ENCODE assay signal across 16 cellular contexts in genomic region chr2:234792566-234792965, GRCh38.
DNase-seq lines count a peak whose midpoint lies in the region; ATAC-seq and TF ChIP-seq lines count a peak whose summit lies in the region.
"Had no signal": no experiment of that assay in that cellular context is flagged by ENCODE, and none has a peak within 500 bp of the region (broad histone marks: within the 10 kb centered on the region; RNA-seq: fewer than 3 reads in every experiment).

No MANE protein-coding gene starts in this region.

- no peak for TF ChIP-seq CTCF in GM23338 (conservative IDR thresholded peaks at IDR 0.05; ENCODE audit: low read depth in 2 of 2)
- TF ChIP-seq CTCF in Calu3 (IDR thresholded peaks at IDR 0.05; ENCODE audit: unreplicated experiment): no peak
- no peak for TF ChIP-seq CTCF in natural killer cell (IDR thresholded peaks at IDR 0.05)

- H3K36me3 Mint-ChIP-seq in GM23338 (ENCODE audit: low read depth) (no peaks in the 10 kb centered on the region), Calu3 (ENCODE audit: insufficient read depth, unreplicated experiment) (no peaks in the 10 kb centered on the region), natural killer cell (no peaks in the 10 kb centered on the region)
- H3K36me3 Mint-ChIP-seq in naive thymus-derived CD8-positive, alpha-beta T cell: peaks cover 0 to 5% (median 0%) of the 10 kb centered on the region in 3 donors

- intact Hi-C loops in posterior cingulate gyrus (cut with DNase I): no loop called here
- intact Hi-C loops in Calu3 (cut with micrococcal nuclease; ENCODE audit: unreplicated experiment): no loop called here
- intact Hi-C loops in natural killer cell (cut with micrococcal nuclease): no loop called here

- no peaks in the 10 kb centered on the region; the same call in 1 of the 2 replicates for H4K20me1 ChIP-seq in GM23338 (replicated peaks; ENCODE audit: insufficient read depth)

- no TSS peak for BruUV-seq in Calu3 (replicated peaks; lab: Mats Ljungman, UMichigan)

- peak; percentile 81 for ATAC-seq in GM23338
- no peak for ATAC-seq in naive thymus-derived CD8-positive, alpha-beta T cell
- no peak for ATAC-seq in natural killer cell
- ATAC-seq: left cardiac atrium; stimulated activated naive CD8-positive, alpha-beta T cell treated with anti-CD3 and anti-CD28 coated beads, Interleukin-15, amount 100 ng/mL, for 72 hours had no signal

- peak overlapping the region; percentile 73 for H2AFZ ChIP-seq in GM23338

- H3K27ac Mint-ChIP-seq in GM23338 (no peak overlapping the region), Calu3 (ENCODE audit: unreplicated experiment) (no peak overlapping the region), natural killer cell (no peak overlapping the region)
- no peak overlapping the region for H3K27ac Mint-ChIP-seq in naive thymus-derived CD8-positive, alpha-beta T cell
- H3K27ac Mint-ChIP-seq: stimulated activated naive CD8-positive, alpha-beta T cell treated with anti-CD3 and anti-CD28 coated beads, Interleukin-15, amount 100 ng/mL, for 72 hours had no signal

- H3K27me3 Mint-ChIP-seq in GM23338 (ENCODE audit: insufficient read depth, low read depth, poor library complexity) (peaks cover 9% of the 10 kb centered on the region), Calu3 (ENCODE audit: unreplicated experiment) (peaks cover 67% of the 10 kb centered on the region), natural killer cell (ENCODE audit: low read depth in 2 of 2) (peaks cover 10 to 23% of the 10 kb centered on the region in 2 donors)
- peaks cover 7 to 31% (median 18%) of the 10 kb centered on the region in 5 donors for H3K27me3 Mint-ChIP-seq in naive thymus-derived CD8-positive, alpha-beta T cell
- H3K27me3 Mint-ChIP-seq: stimulated activated naive CD8-positive, alpha-beta T cell treated with anti-CD3 and anti-CD28 coated beads, Interleukin-15, amount 100 ng/mL, for 72 hours had no signal

- peak; percentile 44 for DNase-seq in GM23338 (ENCODE audit: low spot score)
- peak; percentile 79 for DNase-seq in foreskin melanocyte
- DNase-seq in posterior cingulate gyrus: peak in 8 of 10 donors; percentile 10 to 87 (median 34)
- no peak for DNase-seq in Calu3
- DNase-seq in OCI-M2 (lab: John Stamatoyannopoulos, UW; ENCODE audit: unreplicated experiment): no peak
- DNase-seq in naive thymus-derived CD8-positive, alpha-beta T cell: no peak
- DNase-seq in natural killer cell: no peak
- DNase-seq: activated CD4-positive, alpha-beta T cell treated with anti-CD3 and anti-CD28 coated beads, Interleukin-2, amount 50 U/mL, for 48 hours; effector memory CD4-positive, alpha-beta T cell; left cardiac atrium; NCI-H446 treated with DMSO at 0.1 percent for 48 hours; Peyer's patch; stimulated activated naive CD8-positive, alpha-beta T cell treated with anti-CD3 and anti-CD28 coated beads, Interleukin-15, amount 100 ng/mL, for 72 hours had no signal

- H3K27me3 ChIP-seq in GM23338 (ENCODE audit: insufficient read depth): no peaks in the 10 kb centered on the region
- H3K27me3 ChIP-seq: ascending aorta, Peyer's patch had no signal

- H3F3A ChIP-seq in GM23338 (replicated peaks; ENCODE audit: low read depth): no peaks in the 10 kb centered on the region

- H3K9me2 ChIP-seq in GM23338 (ENCODE audit: insufficient read depth): no peaks in the 10 kb centered on the region

- no peaks in the 10 kb centered on the region for H3K9me3 Mint-ChIP-seq in GM23338
- no peaks in the 10 kb centered on the region for H3K9me3 Mint-ChIP-seq in Calu3 (ENCODE audit: low read depth, unreplicated experiment)
- H3K9me3 Mint-ChIP-seq in naive thymus-derived CD8-positive, alpha-beta T cell: no peaks in the 10 kb centered on the region
- no peaks in the 10 kb centered on the region for H3K9me3 Mint-ChIP-seq in natural killer cell
- H3K9me3 Mint-ChIP-seq: stimulated activated naive CD8-positive, alpha-beta T cell treated with anti-CD3 and anti-CD28 coated beads, Interleukin-15, amount 100 ng/mL, for 72 hours had no signal

- POLR2A ChIA-PET in naive thymus-derived CD8-positive, alpha-beta T cell (lab: Charles Lee): no interaction called here

- CTCF ChIA-PET in Calu3 (lab: Charles Lee): interaction anchor here (0.7 kb wide), 1 partner anchor 67 kb away, joined by 4 read pairs; no protein-coding TSS in a partner anchor

- peak overlapping the region; percentile 64 for H3K4me2 ChIP-seq in GM23338

- H3K36me3 ChIP-seq in GM23338 (ENCODE audit: insufficient read depth): no peaks in the 10 kb centered on the region
- H3K36me3 ChIP-seq: ascending aorta, HAP-1, Peyer's patch had no signal

- H3K4me1 Mint-ChIP-seq in GM23338 (peaks cover 29% of the 10 kb centered on the region), Calu3 (ENCODE audit: low read depth, unreplicated experiment) (no peaks in the 10 kb centered on the region), natural killer cell (no peaks in the 10 kb centered on the region)
- H3K4me1 Mint-ChIP-seq in naive thymus-derived CD8-positive, alpha-beta T cell: no peaks in the 10 kb centered on the region
- H3K4me1 Mint-ChIP-seq: stimulated activated naive CD8-positive, alpha-beta T cell treated with anti-CD3 and anti-CD28 coated beads, Interleukin-15, amount 100 ng/mL, for 72 hours had no signal

- H3K27ac ChIP-seq in GM23338 (ENCODE audit: low read depth): no peak overlapping the region
- H3K27ac ChIP-seq: ascending aorta, Peyer's patch had no signal

- no peaks in the 10 kb centered on the region for H3K79me2 ChIP-seq in GM23338 (replicated peaks; ENCODE audit: insufficient read depth)

- peaks cover 19% of the 10 kb centered on the region for H3K4me1 ChIP-seq in GM23338 (ENCODE audit: insufficient read depth)
- H3K4me1 ChIP-seq: ascending aorta, HAP-1, Peyer's patch had no signal

- H3K4me3 Mint-ChIP-seq in GM23338: no peak overlapping the region
- H3K4me3 Mint-ChIP-seq in Calu3 (ENCODE audit: low read depth, unreplicated experiment): no peak overlapping the region
- H3K4me3 Mint-ChIP-seq in naive thymus-derived CD8-positive, alpha-beta T cell: no peak overlapping the region
- H3K4me3 Mint-ChIP-seq in natural killer cell: no peak overlapping the region
- H3K4me3 Mint-ChIP-seq: stimulated activated naive CD8-positive, alpha-beta T cell treated with anti-CD3 and anti-CD28 coated beads, Interleukin-15, amount 100 ng/mL, for 72 hours had no signal

- H3K4me3 ChIP-seq in GM23338: no peak overlapping the region
- H3K4me3 ChIP-seq: ascending aorta, HAP-1, Peyer's patch had no signal

TF ChIP-seq in GM23338, 12 proteins besides CTCF, POLR2A, EP300 and RAD21 (continues in another document):
- TF ChIP-seq ETS1 (IDR thresholded peaks at IDR 0.05) (no peak), EZH2 (IDR thresholded peaks at IDR 0.05; ENCODE audit: low read depth, unreplicated experiment) (no peak), CREB1 (CRISPR knock-in tag; IDR thresholded peaks at IDR 0.05; ENCODE audit: low read depth) (no peak), POLR2AphosphoS5 (IDR thresholded peaks at IDR 0.05; ENCODE audit: low read depth) (no peak), NANOG (IDR thresholded peaks at IDR 0.05; ENCODE audit: borderline replicate concordance) (no peak)

TF ChIP-seq in PFSK-1, 5 proteins besides CTCF, POLR2A, EP300 and RAD21:
- no peak for TF ChIP-seq SIN3A (IDR thresholded peaks at IDR 0.05; ENCODE audit: borderline replicate concordance, insufficient read depth, low read length)
- peak; percentile 12 for TF ChIP-seq FOXP2 (optimal IDR thresholded peaks at IDR 0.05; ENCODE audit: borderline replicate concordance, extremely low read depth, extremely low read length, insufficient read depth)

Comparison
In these comparisons a context has a peak if more than half of its experiments do, and no peak if none do; other contexts are left out.
1. DNase-seq: peak in GM23338 (single experiment), foreskin melanocyte (single experiment) and posterior cingulate gyrus (8 of 10); none in Calu3 (single experiment), OCI-M2 (single experiment), naive thymus-derived CD8-positive, alpha-beta T cell (0 of 10) and natural killer cell (single experiment).